Comparison of ENCODE assay signal across 17 cellular contexts in the genomic region with DNA sequence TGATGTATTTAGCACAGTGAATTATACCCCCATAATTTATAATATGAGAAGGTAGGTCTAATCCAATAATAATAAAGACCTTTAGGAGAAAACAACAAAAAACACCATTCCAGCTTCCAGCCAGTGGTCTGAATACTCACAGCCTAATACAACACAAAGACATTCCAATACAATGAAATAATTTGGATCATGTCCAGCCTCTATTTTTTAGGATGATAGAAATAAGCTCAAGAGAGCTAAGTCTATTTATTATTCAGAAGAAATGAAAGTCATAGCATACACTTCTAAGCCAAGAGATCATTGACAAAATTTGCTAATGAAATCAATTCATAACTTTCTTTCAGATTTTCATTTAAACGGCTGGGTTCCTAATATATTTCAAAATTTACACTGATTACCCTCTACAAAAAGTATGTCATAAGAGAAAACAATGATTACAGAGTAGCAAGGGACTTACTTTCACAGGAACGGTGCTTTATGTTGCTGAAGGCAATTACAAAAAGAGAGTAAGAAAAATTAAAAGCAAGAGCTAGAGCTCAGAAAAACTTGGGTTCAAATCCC. TPM values are rescaled to one million over a fixed set of nuclear protein-coding genes. Genes with fewer than 3 reads are reported as not detected.
A peak's percentile ranks its signal among the peaks of the same experiment; 100 is the strongest.
DNase-seq lines count a peak whose midpoint lies in the region; ATAC-seq and TF ChIP-seq lines count a peak whose summit lies in the region.
"Had no signal": no experiment of that assay in that cellular context is flagged by ENCODE, and none has a peak within 500 bp of the region (broad histone marks: within the 10 kb centered on the region; RNA-seq: fewer than 3 reads in every experiment).

No MANE protein-coding gene starts in this region.

- TF ChIP-seq POLR2A in suprapubic skin (IDR thresholded peaks at IDR 0.05): no peak

- CTCF ChIA-PET in mammary epithelial cell (lab: Charles Lee; ENCODE audit: low non-redundant PET): no interaction called here

- no peak overlapping the region for H3K9ac ChIP-seq in mammary epithelial cell (ENCODE audit: insufficient read depth, low read length)

- dilution Hi-C loops in mammary epithelial cell (cut with HindIII; ENCODE audit: low sequenced_read_pairs): no loop called here

- no peak overlapping the region for H2AFZ ChIP-seq in mammary epithelial cell (ENCODE audit: low read depth, low read length)

- H3K27ac ChIP-seq in mammary epithelial cell (ENCODE audit: insufficient read depth, low read depth, low read length) (no peak overlapping the region), suprapubic skin (peak overlapping the region; percentile 29)
- H3K27ac ChIP-seq: tibial artery had no signal

- no peaks in the 10 kb centered on the region for H4K20me1 ChIP-seq in mammary epithelial cell (ENCODE audit: insufficient read depth, low read length)

- H3K4me3 ChIP-seq in mammary epithelial cell (replicated peaks in 1 of 3; ENCODE audit: insufficient read depth in 1 of 3, low read depth in 2 of 3, low read length in 3 of 3): no peak overlapping the region
- no peak overlapping the region for H3K4me3 ChIP-seq in suprapubic skin
- H3K4me3 ChIP-seq: skin epidermis, tibial artery had no signal

- WGBS in mammary epithelial cell (ENCODE audit: low coverage, missing lambda C conversion rate): 32% methylated on average over 2 of the region's 2 CpGs
- 31% methylated on average over 2 of the region's 2 CpGs for WGBS in suprapubic skin

- H3K9me3 ChIP-seq in mammary epithelial cell (replicated peaks; ENCODE audit: insufficient read depth, low read length): no peaks in the 10 kb centered on the region
- no peaks in the 10 kb centered on the region for H3K9me3 ChIP-seq in suprapubic skin
- H3K9me3 ChIP-seq: Caco-2, tibial artery had no signal

- intact Hi-C loops in mammary epithelial cell (cut with micrococcal nuclease): no loop called here

- no peak for TF ChIP-seq EP300 in suprapubic skin (IDR thresholded peaks at IDR 0.05)

- peak overlapping the region; percentile 24 for H3K4me2 ChIP-seq in mammary epithelial cell (ENCODE audit: insufficient read depth, low read depth, low read length)

- in situ Hi-C loops in mammary epithelial cell (cut with MboI; ENCODE audit: low sequenced_read_pairs in 2 of 2): no loop called here

- peaks cover 75% of the 10 kb centered on the region for H3K79me2 ChIP-seq in mammary epithelial cell (ENCODE audit: insufficient read depth, low read length)

- no peaks in the 10 kb centered on the region for H3K36me3 ChIP-seq in mammary epithelial cell (ENCODE audit: insufficient read depth, low read length)
- H3K36me3 ChIP-seq in suprapubic skin: no peaks in the 10 kb centered on the region
- H3K36me3 ChIP-seq: tibial artery had no signal

- no peaks in the 10 kb centered on the region for H3K27me3 ChIP-seq in mammary epithelial cell (ENCODE audit: insufficient read depth, low read length)
- H3K27me3 ChIP-seq in suprapubic skin: no peaks in the 10 kb centered on the region
- H3K27me3 ChIP-seq: tibial artery had no signal

- H3K4me1 ChIP-seq in mammary epithelial cell (ENCODE audit: insufficient read depth, low read length): peaks cover 16% of the 10 kb centered on the region
- peaks cover 40% of the 10 kb centered on the region for H3K4me1 ChIP-seq in suprapubic skin
- H3K4me1 ChIP-seq: Caco-2 had no signal

- ATAC-seq in GM21619 (IDR thresholded peaks at IDR 0.05; ENCODE audit: unreplicated experiment): no peak
- no peak for ATAC-seq in GM19397 (IDR thresholded peaks at IDR 0.05; ENCODE audit: unreplicated experiment)
- ATAC-seq: activated naive CD4-positive, alpha-beta T cell treated with anti-CD3 and anti-CD28 coated beads, Interleukin-2, amount 50 U/mL, for 72 hours had no signal

- peak; percentile 73 for DNase-seq in LHCN-M2 (ENCODE audit: low read depth)
- DNase-seq in mammary epithelial cell: no peak
- peak; percentile 72 for DNase-seq in kidney tubule cell (ENCODE audit: low spot score)
- no peak for DNase-seq in suprapubic skin (ENCODE audit: low spot score in 2 of 2)
- no peak for DNase-seq in stimulated activated CD4-positive, alpha-beta T cell treated with anti-CD3 and anti-CD28 coated beads, Interleukin-4, amount 100 ng/mL, for 4 hours
- no peak for DNase-seq in NCI-H82 treated with DMSO at 0.1 percent for 48 hours (lab: John Stamatoyannopoulos, UW; ENCODE audit: unreplicated experiment)
- DNase-seq: Caco-2; effector CD4-positive, alpha-beta T cell; hypothalamus; mesendoderm; NCI-H1105; SHP77 treated with DMSO at 0.1 percent for 48 hours; tibial artery had no signal

- TF ChIP-seq CTCF in mammary epithelial cell (conservative IDR thresholded peaks at IDR 0.05 in 1 of 2, IDR thresholded peaks at IDR 0.05 in 1 of 2; ENCODE audit: extremely low read depth in 1 of 2, insufficient read depth in 1 of 2, low read depth in 1 of 2, low read length in 2 of 2) (no peak), suprapubic skin (IDR thresholded peaks at IDR 0.05) (no peak)

- no TSS peak for BruUV-seq in mammary epithelial cell (replicated peaks; lab: Mats Ljungman, UMichigan)

RNA-seq across cellular contexts. Expression of gene WLS, which starts 25.1 kb away (rescaled TPM):
- total RNA-seq in LHCN-M2 (2014; rRNA removed): 49.8 and 57.5 TPM in 2 replicates
- 54.1 TPM for polyA plus RNA-seq in LHCN-M2 (2012)
- 100 to 1,000 TPM in 1 of 2 donors, 10 to 100 TPM in 1; 93.9 to 113 TPM for total RNA-seq in mammary epithelial cell
- polyA plus RNA-seq in mammary epithelial cell: 64.1 TPM
- 179 TPM for polyA minus RNA-seq in mammary epithelial cell
- total RNA-seq in suprapubic skin: 10 to 100 TPM; 62.3 to 75.0 (median 70.0) TPM
- total RNA-seq: activated naive CD4-positive, alpha-beta T cell treated with anti-CD3 and anti-CD28 coated beads, Interleukin-2, amount 50 U/mL, for 72 hours had no signal

Comparison
In these comparisons a context has a peak if more than half of its experiments do, and no peak if none do; other contexts are left out.
1. DNase-seq: peak in LHCN-M2 (single experiment) and kidney tubule cell (single experiment); none in mammary epithelial cell (single experiment), suprapubic skin (0 of 2), stimulated activated CD4-positive, alpha-beta T cell treated with anti-CD3 and anti-CD28 coated beads, Interleukin-4, amount 100 ng/mL, for 4 hours (0 of 2) and NCI-H82 treated with DMSO at 0.1 percent for 48 hours (single experiment).